In the genomic region with DNA sequence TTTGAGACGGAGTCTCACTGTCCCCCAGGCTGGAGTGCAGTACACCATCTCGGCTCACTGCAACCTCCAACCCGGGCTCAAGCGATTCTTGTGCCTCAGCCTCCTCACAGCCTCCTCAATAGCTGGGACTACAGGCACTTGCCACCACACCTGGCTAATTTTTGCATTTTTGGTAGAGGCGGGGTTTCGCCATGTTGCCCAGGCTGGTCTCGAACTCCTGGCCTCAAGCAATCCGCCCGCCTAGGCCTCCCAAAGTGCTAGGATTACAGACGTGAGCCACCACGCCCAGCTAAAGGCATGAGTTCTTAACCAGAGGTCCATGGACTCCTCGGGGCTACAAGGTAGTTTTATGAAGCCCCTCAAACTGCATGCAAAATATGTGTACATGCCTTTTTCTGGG, we compare ENCODE assay signal across 15 cellular contexts. TPM values are rescaled to one million over a fixed set of nuclear protein-coding genes. Genes with fewer than 3 reads are reported as not detected.
A peak's percentile ranks its signal among the peaks of the same experiment; 100 is the strongest.
DNase-seq lines count a peak whose midpoint lies in the region; TF ChIP-seq lines count a peak whose summit lies in the region.
"Had no signal": no experiment of that assay in that cellular context is flagged by ENCODE, and none has a peak within 500 bp of the region (broad histone marks: within the 10 kb centered on the region; RNA-seq: fewer than 3 reads in every experiment).

No MANE protein-coding gene starts in this region.

- H3K27me3 Mint-ChIP-seq in T-helper 1 cell treated with Interleukin-12 subunit alpha and Interleukin-12 subunit beta and Interleukin-4 antibody, amounts not matched to agents 30 μg/mL and 1 μg/mL, for 36 hours (ENCODE audit: low read depth), result no peaks in the 10 kb centered on the region
- no peaks in the 10 kb centered on the region for H3K27me3 Mint-ChIP-seq in endodermal cell (ENCODE audit: insufficient read depth)
- H3K27me3 Mint-ChIP-seq: activated B cell treated with CpG ODN at 0.5 μM for 24 hours had no signal

- no peaks in the 10 kb centered on the region for H3K27me3 ChIP-seq in endodermal cell (ENCODE audit: control insufficient read depth, insufficient read depth, low read length, poor library complexity, severe bottlenecking)
- no peaks in the 10 kb centered on the region for H3K27me3 ChIP-seq in neuron (ENCODE audit: insufficient read depth, low read length)
- H3K27me3 ChIP-seq: transverse colon had no signal

- TF ChIP-seq CTCF in NB4 (IDR thresholded peaks at IDR 0.05; ENCODE audit: low read depth, low read length) (no peak), endodermal cell (conservative IDR thresholded peaks at IDR 0.05) (no peak)

- H3K4me3 ChIP-seq in NB4 (ENCODE audit: low read depth, low read length) (peak overlapping the region; percentile 99), endodermal cell (ENCODE audit: low read length) (peak overlapping the region; percentile 99), neuron (ENCODE audit: low read length) (peak overlapping the region; percentile 59)

- H3K27ac Mint-ChIP-seq in T-helper 1 cell treated with Interleukin-12 subunit alpha and Interleukin-12 subunit beta and Interleukin-4 antibody, amounts not matched to agents 30 μg/mL and 1 μg/mL, for 36 hours, result no peak overlapping the region
- no peak overlapping the region for H3K27ac Mint-ChIP-seq in endodermal cell
- H3K27ac Mint-ChIP-seq: activated B cell treated with CpG ODN at 0.5 μM for 24 hours had no signal

- no peak for DNase-seq in T-helper 1 cell
- DNase-seq in NB4 (ENCODE audit: low read depth), result no peak
- peak; percentile 35 for DNase-seq in endodermal cell
- no peak for DNase-seq in NCI-H2107 (lab: John Stamatoyannopoulos, UW)
- no peak for DNase-seq in DMS114 treated with DMSO at 0.1 percent for 48 hours (lab: John Stamatoyannopoulos, UW; ENCODE audit: unreplicated experiment)
- no peak for DNase-seq in SIG-M5 treated with dmso at 0.1 percent for 504 hours (lab: John Stamatoyannopoulos, UW; ENCODE audit: unreplicated experiment)
- DNase-seq: activated B cell treated with CpG ODN at 0.5 μM for 24 hours, DMS153, MV-4-11, NCI-H226, RPMI8226, transverse colon had no signal

- H3K9me3 Mint-ChIP-seq in T-helper 1 cell treated with Interleukin-12 subunit alpha and Interleukin-12 subunit beta and Interleukin-4 antibody, amounts not matched to agents 30 μg/mL and 1 μg/mL, for 36 hours, result no peaks in the 10 kb centered on the region
- H3K9me3 Mint-ChIP-seq in endodermal cell, result no peaks in the 10 kb centered on the region
- H3K9me3 Mint-ChIP-seq: activated B cell treated with CpG ODN at 0.5 μM for 24 hours had no signal

- H3K36me3 ChIP-seq in endodermal cell (ENCODE audit: control insufficient read depth, insufficient read depth, low read length) (peaks cover 57% of the 10 kb centered on the region), neuron (ENCODE audit: insufficient read depth, low read length) (peaks cover 39% of the 10 kb centered on the region)

- H3K4me1 ChIP-seq in endodermal cell (ENCODE audit: control insufficient read depth, insufficient read depth, low read length) (peaks cover 4% of the 10 kb centered on the region), neuron (ENCODE audit: insufficient read depth, low read length) (peaks cover 21% of the 10 kb centered on the region)

- no peak overlapping the region for H3K27ac ChIP-seq in endodermal cell (ENCODE audit: low read depth, low read length)
- H3K27ac ChIP-seq: skin epidermis had no signal

- no peak overlapping the region for H2AFZ ChIP-seq in neuron (ENCODE audit: low read depth, low read length)

- peaks cover 38% of the 10 kb centered on the region for H3K4me1 Mint-ChIP-seq in T-helper 1 cell treated with Interleukin-12 subunit alpha and Interleukin-12 subunit beta and Interleukin-4 antibody, amounts not matched to agents 30 μg/mL and 1 μg/mL, for 36 hours (ENCODE audit: low read depth)
- H3K4me1 Mint-ChIP-seq in endodermal cell, result peaks cover 26% of the 10 kb centered on the region

- H3K4me3 Mint-ChIP-seq in T-helper 1 cell treated with Interleukin-12 subunit alpha and Interleukin-12 subunit beta and Interleukin-4 antibody, amounts not matched to agents 30 μg/mL and 1 μg/mL, for 36 hours, result peak overlapping the region; percentile 19
- no peak overlapping the region for H3K4me3 Mint-ChIP-seq in endodermal cell

- H3K9ac ChIP-seq in endodermal cell (ENCODE audit: extremely low read depth, low read length, poor library complexity, severe bottlenecking), result no peak overlapping the region

- H3K9me3 ChIP-seq in endodermal cell (ENCODE audit: control insufficient read depth, low read length) (no peaks in the 10 kb centered on the region), neuron (ENCODE audit: low read length) (no peaks in the 10 kb centered on the region)
- H3K9me3 ChIP-seq: transverse colon had no signal

- peaks cover 21% of the 10 kb centered on the region for H3K36me3 Mint-ChIP-seq in T-helper 1 cell treated with Interleukin-12 subunit alpha and Interleukin-12 subunit beta and Interleukin-4 antibody, amounts not matched to agents 30 μg/mL and 1 μg/mL, for 36 hours (ENCODE audit: low read depth)
- H3K36me3 Mint-ChIP-seq in endodermal cell (ENCODE audit: low read depth), result peaks cover 24% of the 10 kb centered on the region

- no peak for TF ChIP-seq POLR2A in NB4 (IDR thresholded peaks at IDR 0.05; ENCODE audit: extremely low read depth, insufficient read length)

- WGBS in endodermal cell (ENCODE audit: insufficient coverage in 1 of 2, insufficient read length in 1 of 2), 2 experiments, result 91 to 98% methylated on average over 9 to 12 of the region's 12 CpGs

RNA-seq across cellular contexts. Expression of a gene that starts 2.1 kb away (rescaled TPM):
- 100 to 1,000 TPM in 1 of 2 donors, 10 to 100 TPM in 1; 95.7 to 119 TPM for total RNA-seq in endodermal cell
- polyA plus RNA-seq in endodermal cell (2013, experiment 1 of 2), result 161 TPM
- 152 TPM for polyA plus RNA-seq in endodermal cell (2013, experiment 2 of 2)

RNA-seq across cellular contexts. Expression of a gene that starts 2.4 kb away (rescaled TPM):
- total RNA-seq in endodermal cell, result 10 to 100 TPM; 43.7 to 57.1 TPM
- 43.3 TPM for polyA plus RNA-seq in endodermal cell (2013, experiment 1 of 2)
- 32.1 TPM for polyA plus RNA-seq in endodermal cell (2013, experiment 2 of 2)

RNA-seq across cellular contexts. Expression of a gene that starts 13.9 kb away (rescaled TPM):
- 10 to 100 TPM; 33.2 to 50.9 TPM for total RNA-seq in endodermal cell
- 27.7 TPM for polyA plus RNA-seq in endodermal cell (2013, experiment 1 of 2)
- polyA plus RNA-seq in endodermal cell (2013, experiment 2 of 2), result 26.5 TPM

RNA-seq across cellular contexts. Expression of a gene that starts 27.3 kb away (rescaled TPM):
- total RNA-seq in endodermal cell, result 1 to 10 TPM in 1 of 2 donors, under 1 TPM in 1; 0.40 to 2.1 TPM
- 1.9 TPM for polyA plus RNA-seq in endodermal cell (2013, experiment 1 of 2)
- 0.62 TPM for polyA plus RNA-seq in endodermal cell (2013, experiment 2 of 2)
